ENCODE assay signal across 8 cellular contexts in the genomic region with DNA sequence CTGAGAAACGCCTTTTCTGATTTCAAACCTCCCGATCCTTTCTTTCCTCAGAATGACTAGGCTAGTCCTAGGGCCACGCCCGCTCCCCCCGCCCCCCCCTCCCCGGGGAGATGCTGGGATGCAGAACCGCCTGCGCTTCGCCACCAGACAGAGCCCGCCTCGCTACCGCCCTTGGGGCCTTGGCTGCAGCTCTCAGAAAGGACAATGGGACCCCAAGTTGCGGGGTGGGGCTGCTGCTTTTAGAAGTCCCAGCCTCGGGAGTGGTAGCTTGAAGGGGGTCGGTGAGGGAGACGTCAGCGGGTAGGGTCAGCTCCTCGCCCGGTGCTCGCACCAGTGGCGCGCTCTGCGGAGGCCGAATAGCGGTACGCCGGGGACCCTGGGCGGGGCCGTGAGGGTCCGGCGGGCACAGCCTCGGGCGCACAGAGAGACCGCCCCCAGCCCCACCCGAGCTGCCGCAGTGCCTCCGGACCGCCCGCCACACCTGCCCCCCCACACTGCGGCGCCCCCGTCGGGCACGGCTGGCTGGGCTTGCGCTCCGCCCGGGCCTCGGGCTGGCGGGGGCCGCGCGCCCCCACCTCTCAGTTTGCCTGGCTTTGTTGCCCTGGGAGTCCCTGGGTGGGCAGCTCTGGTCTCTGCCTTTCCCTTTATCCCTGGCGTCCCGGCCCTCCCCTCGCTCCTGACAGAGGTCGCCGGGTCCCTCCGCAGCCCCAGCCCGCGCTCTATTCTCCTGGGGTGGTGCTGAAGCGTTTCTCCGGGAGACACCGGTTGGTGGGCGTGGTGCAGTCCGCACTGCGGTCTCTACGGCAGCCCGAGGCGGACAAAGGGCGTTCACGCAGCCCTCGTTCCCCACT. TPM values are rescaled to one million over a fixed set of nuclear protein-coding genes. Genes with fewer than 3 reads are reported as not detected.
DNase-seq lines count a peak whose midpoint lies in the region; TF ChIP-seq lines count a peak whose summit lies in the region.

No MANE protein-coding gene starts in this region.

- peak; percentile 72 for DNase-seq in A172 (ENCODE audit: low spot score)
- DNase-seq in GM10266 (ENCODE audit: extremely low spot score), result peak; percentile 64
- DNase-seq in NCI-H146 (lab: John Stamatoyannopoulos, UW), result peak; percentile 87
- DNase-seq in activated T-cell treated with anti-CD3 and anti-CD28 coated beads, Interleukin-2, amount 50 U/mL, for 48 hours, result peak; percentile 31 to 34
- peak; percentile 73 for DNase-seq in globus pallidus (ENCODE audit: low spot score)
- peak; percentile 94 for DNase-seq in neural progenitor cell (ENCODE audit: low spot score)
- DNase-seq in effector memory CD4-positive, alpha-beta T cell, result no peak
- no peak for DNase-seq in stimulated activated CD4-positive, alpha-beta T cell treated with anti-CD3 and anti-CD28 coated beads, Interleukin-1b, Interleukin-23, amount 100 ng/mL, for 48 hours

- peaks cover 44% of the 10 kb centered on the region for H3F3A ChIP-seq in neural progenitor cell (ENCODE audit: low read depth)

- H3K4me1 Mint-ChIP-seq in neural progenitor cell, result peaks cover 53% of the 10 kb centered on the region

- no peaks in the 10 kb centered on the region for H3K9me3 ChIP-seq in neural progenitor cell (ENCODE audit: low read depth)
- no peaks in the 10 kb centered on the region for H3K9me3 ChIP-seq in effector memory CD4-positive, alpha-beta T cell (ENCODE audit: control insufficient read depth, low read length)

- no peaks in the 10 kb centered on the region for H3K27me3 ChIP-seq in neural progenitor cell
- peaks cover 14% of the 10 kb centered on the region for H3K27me3 ChIP-seq in effector memory CD4-positive, alpha-beta T cell (replicated peaks; ENCODE audit: control insufficient read depth, insufficient read depth, low read length, poor library complexity, severe bottlenecking)

- H3K36me3 ChIP-seq in neural progenitor cell, result no peaks in the 10 kb centered on the region
- no peaks in the 10 kb centered on the region for H3K36me3 ChIP-seq in effector memory CD4-positive, alpha-beta T cell (ENCODE audit: control insufficient read depth, insufficient read depth, low read length)

- peaks cover 42% of the 10 kb centered on the region for H4K20me1 ChIP-seq in neural progenitor cell (ENCODE audit: low read depth)

- TF ChIP-seq CTCF in GM10266 (IDR thresholded peaks at IDR 0.05; ENCODE audit: control insufficient read depth, insufficient read depth, low read depth, missing control alignments) (no peak), neural progenitor cell (IDR thresholded peaks at IDR 0.05) (no peak)

- peak overlapping the region; percentile 74 for H3K9ac ChIP-seq in neural progenitor cell

- peaks cover 3% of the 10 kb centered on the region for H3K27me3 Mint-ChIP-seq in neural progenitor cell (ENCODE audit: insufficient read depth, low read depth)

- H3K9me3 Mint-ChIP-seq in neural progenitor cell, result no peaks in the 10 kb centered on the region

- peak overlapping the region; percentile 88 for H3K27ac ChIP-seq in neural progenitor cell
- H3K27ac ChIP-seq in effector memory CD4-positive, alpha-beta T cell (ENCODE audit: insufficient read depth, low read length, poor library complexity, severe bottlenecking), result no peak overlapping the region

- peak overlapping the region; percentile 93 for H3K4me2 ChIP-seq in neural progenitor cell

- H3K4me3 ChIP-seq in neural progenitor cell, result peak overlapping the region; percentile 95
- H3K4me3 ChIP-seq in effector memory CD4-positive, alpha-beta T cell (ENCODE audit: insufficient read depth, low read depth, low read length, poor library complexity, severe bottlenecking), result no peak overlapping the region

- H3K79me2 ChIP-seq in neural progenitor cell (ENCODE audit: low read depth), result peaks cover 67% of the 10 kb centered on the region

- peak overlapping the region; percentile 96 for H3K27ac Mint-ChIP-seq in neural progenitor cell

- peak overlapping the region; percentile 98 for H3K4me3 Mint-ChIP-seq in neural progenitor cell

- H3K36me3 Mint-ChIP-seq in neural progenitor cell, result peaks cover 28% of the 10 kb centered on the region

- peak overlapping the region; percentile 39 for H2AFZ ChIP-seq in neural progenitor cell (replicated peaks)

- peaks cover 48% of the 10 kb centered on the region for H3K4me1 ChIP-seq in neural progenitor cell
- peaks cover 15% of the 10 kb centered on the region for H3K4me1 ChIP-seq in effector memory CD4-positive, alpha-beta T cell (ENCODE audit: control insufficient read depth, insufficient read depth, low read length, poor library complexity, severe bottlenecking)

RNA-seq across cellular contexts. Expression of a gene that starts 1.1 kb away (rescaled TPM):
- 98.8 and 137 TPM in 2 replicates for total RNA-seq in A172 (2014; rRNA removed; shearing (Covaris generic))
- total RNA-seq in neural progenitor cell (ENCODE audit: low replicate concordance), result 84.4 and 247 TPM in 2 replicates

Comparison
In these comparisons a context has a peak if more than half of its experiments do, and no peak if none do; other contexts are left out.
1. DNase-seq: peak in A172 (single experiment), GM10266 (single experiment), NCI-H146 (single experiment), activated T-cell treated with anti-CD3 and anti-CD28 coated beads, Interleukin-2, amount 50 U/mL, for 48 hours (2 of 2), globus pallidus (single experiment) and neural progenitor cell (single experiment); none in effector memory CD4-positive, alpha-beta T cell (0 of 3) and stimulated activated CD4-positive, alpha-beta T cell treated with anti-CD3 and anti-CD28 coated beads, Interleukin-1b, Interleukin-23, amount 100 ng/mL, for 48 hours (single experiment).